In genomic region chr10:43671659-43672555, GRCh38 we compare ENCODE assay signal across 9 cellular contexts. TPM values are rescaled to one million over a fixed set of nuclear protein-coding genes. Genes with fewer than 3 reads are reported as not detected.
DNase-seq lines count a peak whose midpoint lies in the region; ATAC-seq, FAIRE-seq and TF ChIP-seq lines count a peak whose summit lies in the region.
"Had no signal": no experiment of that assay in that cellular context is flagged by ENCODE, and none has a peak within 500 bp of the region (broad histone marks: within the 10 kb centered on the region; RNA-seq: fewer than 3 reads in every experiment).

No MANE protein-coding gene starts in this region.

- H3K27ac Mint-ChIP-seq in Calu3 (ENCODE audit: unreplicated experiment): no peak overlapping the region
- no peak overlapping the region for H3K27ac Mint-ChIP-seq in T-cell
- H3K27ac Mint-ChIP-seq: T-helper 1 cell treated with Interleukin-12 subunit alpha and Interleukin-12 subunit beta and Interleukin-4 antibody, amounts not matched to agents 30 μg/mL and 1 μg/mL, for 36 hours had no signal

- DNase-seq in Calu3: peak; percentile 62
- peak; percentile 87 for DNase-seq in GM20000 (ENCODE audit: low spot score)
- peak; percentile 57 for DNase-seq in LNCaP clone FGC (ENCODE audit: low read depth)
- DNase-seq in T-cell: peak in 18 of 34 experiments; percentile 8 to 46 (median 36)
- DNase-seq in cerebellar cortex (ENCODE audit: low spot score): peak; percentile 84
- peak; percentile 76 for DNase-seq in kidney
- DNase-seq in stimulated activated CD8-positive, alpha-beta memory T cell treated with anti-CD3 and anti-CD28 coated beads, Interleukin-4, amount 100 ng/mL, for 48 hours: peak; percentile 50

- FAIRE-seq in kidney (lab: Jason Lieb, UNC): peak; percentile 76

- H3K4me3 Mint-ChIP-seq in Calu3 (ENCODE audit: low read depth, unreplicated experiment) (no peak overlapping the region), T-cell (no peak overlapping the region)
- H3K4me3 Mint-ChIP-seq: T-helper 1 cell treated with Interleukin-12 subunit alpha and Interleukin-12 subunit beta and Interleukin-4 antibody, amounts not matched to agents 30 μg/mL and 1 μg/mL, for 36 hours had no signal

- POLR2A ChIA-PET in T-cell (lab: Charles Lee): no interaction called here

- H3K27me3 Mint-ChIP-seq in Calu3 (ENCODE audit: unreplicated experiment) (peaks cover 56% of the 10 kb centered on the region), T-cell (peaks cover 38 to 40% of the 10 kb centered on the region in 2 donors)

- H3K4me1 Mint-ChIP-seq in Calu3 (ENCODE audit: low read depth, unreplicated experiment) (no peaks in the 10 kb centered on the region), T-cell (peaks cover 0 to 7% (median 3%) of the 10 kb centered on the region in 3 donors)

- CTCF ChIA-PET in Calu3 (lab: Charles Lee): interaction anchor here (0.5 to 1.0 kb wide), 2 partner anchors 11 to 1576 kb away, joined by 3 to 5 read pairs; no protein-coding TSS in a partner anchor
- CTCF ChIA-PET in T-cell (lab: Charles Lee): interaction anchor here (0.6 to 1.4 kb wide), 9 partner anchors 14 to 1189 kb away, joined by 3 to 6 read pairs (median 3); no protein-coding TSS in a partner anchor

- no TSS peak for BruUV-seq in Calu3 (replicated peaks; lab: Mats Ljungman, UMichigan)

- peaks cover 0 to 3% of the 10 kb centered on the region in 2 donors for H3K4me1 ChIP-seq in kidney (ENCODE audit: control insufficient read depth in 1 of 2, insufficient read depth in 1 of 2, low read depth in 1 of 2, low read length in 2 of 2)

- H3K27ac ChIP-seq in kidney (ENCODE audit: low read depth in 2 of 2, low read length in 2 of 2): no peak overlapping the region

- no peaks in the 10 kb centered on the region for H3K36me3 ChIP-seq in kidney (ENCODE audit: control insufficient read depth in 1 of 2, insufficient read depth in 2 of 2, low read length in 2 of 2)

- no peaks in the 10 kb centered on the region for H3K9me3 ChIP-seq in kidney (ENCODE audit: control insufficient read depth in 1 of 2, low read length in 2 of 2)

- TF ChIP-seq CTCF in Calu3 (IDR thresholded peaks at IDR 0.05; ENCODE audit: unreplicated experiment) (peak; percentile 71), GM20000 (IDR thresholded peaks at IDR 0.05; ENCODE audit: extremely low read depth, missing control alignments) (peak; percentile 52), LNCaP clone FGC (IDR thresholded peaks at IDR 0.05; ENCODE audit: control insufficient read depth, extremely low read depth, insufficient read depth) (peak; percentile 85), kidney (IDR thresholded peaks at IDR 0.05; ENCODE audit: borderline replicate concordance, extremely low read depth, insufficient read depth) (peak; percentile 90)

- intact Hi-C loops in Calu3 (cut with micrococcal nuclease; ENCODE audit: unreplicated experiment) (loop anchor here (2.0 to 5.0 kb wide), 4 partner anchors 113 to 1193 kb away; no protein-coding TSS in a partner anchor), kidney (cut with DNase I) (loop anchor here (10.0 kb wide), 1 partner anchor 1193 kb away; no protein-coding TSS in a partner anchor)

- no peak overlapping the region for H3K4me3 ChIP-seq in LNCaP clone FGC (ENCODE audit: low read depth, low read length)
- H3K4me3 ChIP-seq in kidney (ENCODE audit: low read length in 2 of 2): no peak overlapping the region

- H3K9me3 Mint-ChIP-seq in Calu3 (ENCODE audit: low read depth, unreplicated experiment): no peaks in the 10 kb centered on the region
- no peaks in the 10 kb centered on the region for H3K9me3 Mint-ChIP-seq in T-cell
- H3K9me3 Mint-ChIP-seq: T-helper 1 cell treated with Interleukin-12 subunit alpha and Interleukin-12 subunit beta and Interleukin-4 antibody, amounts not matched to agents 30 μg/mL and 1 μg/mL, for 36 hours had no signal

- no peaks in the 10 kb centered on the region for H3K36me3 Mint-ChIP-seq in Calu3 (ENCODE audit: insufficient read depth, unreplicated experiment)
- H3K36me3 Mint-ChIP-seq in T-cell: no peaks in the 10 kb centered on the region

- peak in 3 of 4 experiments; percentile 63 to 71 (median 64) for ATAC-seq in T-cell (replicated peaks in 1 of 4)
- ATAC-seq in GM21737 (IDR thresholded peaks at IDR 0.05; ENCODE audit: unreplicated experiment): no peak

- H3K9ac ChIP-seq in kidney (ENCODE audit: low read length in 2 of 2): no peak overlapping the region

RNA-seq across cellular contexts. Expression of gene ZNF32, which starts 23.2 kb away (rescaled TPM):
- total RNA-seq in Calu3 (2022) (17.1 and 17.8 TPM in 2 replicates), T-cell (10 to 100 TPM; 25.3 to 38.2 (median 34.8) TPM), kidney (35.0 TPM)
- polyA plus RNA-seq in kidney (ENCODE audit: insufficient read depth, low read depth, low replicate concordance): 73.7 TPM

Comparison
In these comparisons a context has a peak if more than half of its experiments do, and no peak if none do; other contexts are left out.
1. DNase-seq: peak in every context shown above with its lines; median percentile 87 in GM20000; 84 in cerebellar cortex; 76 in kidney; 62 in Calu3; 57 in LNCaP clone FGC; 50 in stimulated activated CD8-positive, alpha-beta memory T cell treated with anti-CD3 and anti-CD28 coated beads, Interleukin-4, amount 100 ng/mL, for 48 hours; 36 in T-cell.